8 cellular contexts compared by ENCODE assay signal in genomic region chr17:41548844-41549595, GRCh38. TPM values are rescaled to one million over a fixed set of nuclear protein-coding genes. Genes with fewer than 3 reads are reported as not detected.
DNase-seq lines count a peak whose midpoint lies in the region; ATAC-seq and TF ChIP-seq lines count a peak whose summit lies in the region.

No MANE protein-coding gene starts in this region.

- H3K27ac ChIP-seq in DOHH2 (ENCODE audit: low read depth, low read length), result no peak overlapping the region
- H3K27ac ChIP-seq in lung (ENCODE audit: low read depth in 1 of 2, low read length in 1 of 2), result peak overlapping the region in 1 of 2 donors; percentile 13

- H3K9me2 ChIP-seq in DOHH2 (replicated peaks; ENCODE audit: control insufficient read depth, low read length), result no peaks in the 10 kb centered on the region

- no peaks in the 10 kb centered on the region for H3K36me3 ChIP-seq in DOHH2 (ENCODE audit: control insufficient read depth, low read length)
- no peaks in the 10 kb centered on the region for H3K36me3 ChIP-seq in lung (ENCODE audit: control insufficient read depth in 2 of 2, insufficient read depth in 2 of 2, low read length in 2 of 2)

- H3K4me1 ChIP-seq in DOHH2 (ENCODE audit: control insufficient read depth, low read length) (peaks cover 5% of the 10 kb centered on the region), lung (ENCODE audit: control insufficient read depth in 2 of 2, insufficient read depth in 2 of 2, low read length in 2 of 2) (peaks cover 0 to 6% of the 10 kb centered on the region in 2 donors)

- no peaks in the 10 kb centered on the region for H4K20me1 ChIP-seq in DOHH2 (ENCODE audit: control insufficient read depth, insufficient read depth, low read depth, low read length)

- H3K27me3 ChIP-seq in DOHH2 (ENCODE audit: control insufficient read depth, low read length), result peaks cover 9% of the 10 kb centered on the region; the same call in 1 of the 2 replicates
- H3K27me3 ChIP-seq in lung (ENCODE audit: control insufficient read depth, insufficient read depth), result no peaks in the 10 kb centered on the region

- 0 out of 2 replicates have a peak overlapping the region, but pooled peaks have one; percentile 12 for H3K4me3 ChIP-seq in DOHH2 (ENCODE audit: low read length)
- no peak overlapping the region for H3K4me3 ChIP-seq in lung

- peak overlapping the region; percentile 57 for H3K4me2 ChIP-seq in DOHH2 (ENCODE audit: low read length)

- peak; percentile 92 for TF ChIP-seq CTCF in DOHH2 (IDR thresholded peaks at IDR 0.05; ENCODE audit: low read depth, low read length, poor library complexity, severe bottlenecking)
- TF ChIP-seq CTCF in lung (IDR thresholded peaks at IDR 0.05; ENCODE audit: control extremely low read depth, extremely low read depth), result peak; percentile 89

- DNase-seq in NCI-H774 (lab: John Stamatoyannopoulos, UW), result peak; percentile 93
- DNase-seq in activated CD8-positive, alpha-beta memory T cell treated with anti-CD3 and anti-CD28 coated beads for 1 hour (ENCODE audit: extremely low read depth in 1 of 2, low read depth in 1 of 2), result peak; percentile 31 to 76
- DNase-seq in effector CD8-positive, alpha-beta T cell (lab: John Stamatoyannopoulos, UW), result peak; percentile 70
- peak; percentile 87 for DNase-seq in lung (ENCODE audit: low spot score)
- DNase-seq in stimulated activated CD4-positive, alpha-beta T cell treated with anti-CD3 and anti-CD28 coated beads, Interleukin-4, amount 100 ng/mL, for 48 hours (ENCODE audit: low read depth in 2 of 2), result peak; percentile 75 to 79

- H3K9me3 ChIP-seq in DOHH2 (ENCODE audit: control insufficient read depth, insufficient read depth, low read length) (no peaks in the 10 kb centered on the region), lung (ENCODE audit: control insufficient read depth in 2 of 2, insufficient read depth in 1 of 2, low read length in 1 of 2) (peaks cover 0 to 7% of the 10 kb centered on the region in 2 donors)

- H3F3A ChIP-seq in DOHH2 (ENCODE audit: control insufficient read depth, insufficient read depth), result no peaks in the 10 kb centered on the region

- ATAC-seq in HG03354 (IDR thresholded peaks at IDR 0.05; ENCODE audit: poor library complexity, severe bottlenecking, unreplicated experiment), result peak; percentile 75
- ATAC-seq in lung (ENCODE audit: insufficient read depth, low FRiP score), result peak; percentile 85
- no peak for ATAC-seq in HG03469 (IDR thresholded peaks at IDR 0.05; ENCODE audit: unreplicated experiment)

- H3K79me2 ChIP-seq in DOHH2 (ENCODE audit: control insufficient read depth, low read length), result no peaks in the 10 kb centered on the region

- 1% methylated on average over 25 of the region's 25 CpGs for WGBS in lung, 2 donors

RNA-seq across cellular contexts. Expression of gene KRT19, which starts 20.9 kb away (rescaled TPM):
- total RNA-seq in lung, result 100 to 1,000 TPM; 495 to 770 TPM
- polyA plus RNA-seq in lung, result 100 to 1,000 TPM; 637 to 811 TPM

RNA-seq across cellular contexts. Expression of gene KRT9, which starts 22.8 kb away (rescaled TPM):
- total RNA-seq in lung, result not detected
- not detected for polyA plus RNA-seq in lung

RNA-seq across cellular contexts. Expression of gene KRT15, which starts 30.3 kb away (rescaled TPM):
- total RNA-seq in lung, result 10 to 100 TPM; 20.4 to 51.7 TPM
- polyA plus RNA-seq in lung, result 10 to 100 TPM; 15.2 to 33.6 TPM

RNA-seq across cellular contexts. Expression of gene KRT14, which starts 37.7 kb away (rescaled TPM):
- total RNA-seq in lung, result under 1 TPM in 1 of 2 donors, not detected in 1; 0.71 TPM
- polyA plus RNA-seq in lung, result under 1 TPM; 0.37 to 0.63 TPM

RNA-seq across cellular contexts. Expression of gene KRT13, which starts 43.6 kb away (rescaled TPM):
- total RNA-seq in lung, result 10 to 100 TPM in 1 of 2 donors, 1 to 10 TPM in 1; 7.9 to 11.6 TPM
- 10 to 100 TPM in 1 of 2 donors, 1 to 10 TPM in 1; 4.0 to 16.1 TPM for polyA plus RNA-seq in lung
